1 cellular context compared by ENCODE assay signal in the genomic region with DNA sequence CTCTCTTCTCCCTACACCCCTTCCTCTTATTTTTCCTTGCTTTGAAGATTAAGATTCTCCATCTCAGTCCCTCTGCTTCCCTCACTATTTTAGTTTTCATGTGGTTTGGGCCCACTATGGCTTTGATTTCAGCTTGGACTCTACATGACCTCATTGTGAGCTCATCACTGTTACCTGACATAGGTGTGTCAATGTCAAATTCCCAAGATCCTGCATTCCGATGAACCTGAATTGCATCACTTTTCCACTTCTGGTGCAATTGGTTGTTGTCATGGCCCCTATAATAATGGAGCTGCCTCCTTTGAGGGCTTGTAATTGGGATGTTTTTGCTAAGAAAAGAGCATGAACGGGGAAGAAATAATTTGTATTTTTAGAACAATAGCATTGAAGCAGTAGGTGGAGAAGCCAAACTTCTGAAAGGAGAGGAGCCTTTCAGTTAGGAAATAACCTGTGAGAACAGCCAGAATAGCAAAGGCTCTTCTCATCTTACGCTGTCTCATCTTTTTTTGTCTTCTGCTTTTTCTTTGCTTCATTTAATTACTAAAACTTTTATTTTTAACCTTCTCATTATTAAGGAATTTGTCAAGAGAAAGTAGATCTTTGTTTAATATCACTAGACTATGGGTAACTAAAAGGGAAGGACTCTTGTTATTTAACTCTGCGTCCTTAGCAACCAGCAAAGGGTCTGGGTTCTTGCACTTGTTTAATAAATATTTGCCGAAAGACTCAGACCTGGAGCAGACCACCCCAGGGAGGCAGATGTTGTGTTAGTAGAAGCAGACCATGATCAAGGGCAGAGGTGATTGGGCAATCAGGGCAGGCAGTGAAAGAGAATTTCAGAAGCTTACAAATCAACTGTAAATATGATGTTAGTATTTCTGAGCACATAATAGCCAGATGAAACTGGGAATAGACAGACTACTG.
TF ChIP-seq lines count a peak whose summit lies in the region.

No MANE protein-coding gene starts in this region.

TF ChIP-seq in HepG2, 621 proteins besides CTCF, POLR2A, EP300 and RAD21 (continued from another document and continues in another):
- TF ChIP-seq, protein P1, sequence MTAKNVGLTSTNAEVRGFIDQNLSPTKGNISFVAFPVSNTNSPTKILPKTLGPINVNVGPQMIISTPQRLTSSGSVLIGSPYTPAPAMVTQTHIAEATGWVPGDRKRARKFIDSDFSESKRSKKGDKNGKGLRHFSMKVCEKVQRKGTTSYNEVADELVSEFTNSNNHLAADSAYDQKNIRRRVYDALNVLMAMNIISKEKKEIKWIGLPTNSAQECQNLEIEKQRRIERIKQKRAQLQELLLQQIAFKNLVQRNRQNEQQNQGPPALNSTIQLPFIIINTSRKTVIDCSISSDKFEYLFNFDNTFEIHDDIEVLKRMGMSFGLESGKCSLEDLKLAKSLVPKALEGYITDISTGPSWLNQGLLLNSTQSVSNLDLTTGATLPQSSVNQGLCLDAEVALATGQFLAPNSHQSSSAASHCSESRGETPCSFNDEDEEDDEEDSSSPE (CRISPR knock-in tag; IDR thresholded peaks at IDR 0.05): no peak
- TF ChIP-seq ZNF792 (CRISPR knock-in tag; IDR thresholded peaks at IDR 0.05) (no peak), CBX2 (IDR thresholded peaks at IDR 0.05; ENCODE audit: low read depth, low read length) (no peak), CBX2 (CRISPR knock-in tag; IDR thresholded peaks at IDR 0.05; ENCODE audit: low read depth) (no peak), ZBTB7A (CRISPR knock-in tag; IDR thresholded peaks at IDR 0.05) (no peak), ZNF564 (CRISPR knock-in tag; IDR thresholded peaks at IDR 0.05) (no peak), YY1 (IDR thresholded peaks at IDR 0.05; ENCODE audit: insufficient read depth, insufficient replicate concordance, low read depth, low read length) (no peak), PRPF4 (IDR thresholded peaks at IDR 0.05; ENCODE audit: low read depth, low read length, poor library complexity, severe bottlenecking) (no peak), HES4 (CRISPR knock-in tag; IDR thresholded peaks at IDR 0.05; ENCODE audit: borderline replicate concordance) (no peak), CENPX (CRISPR knock-in tag; IDR thresholded peaks at IDR 0.05) (no peak), ATM (IDR thresholded peaks at IDR 0.05; ENCODE audit: borderline replicate concordance) (no peak), PRDM10 (CRISPR knock-in tag; IDR thresholded peaks at IDR 0.05; ENCODE audit: low read depth) (peak; percentile 90), BCL6 (CRISPR knock-in tag; IDR thresholded peaks at IDR 0.05) (peak; percentile 61), GATAD2A (CRISPR knock-in tag; IDR thresholded peaks at IDR 0.05) (peak; percentile 81), KMT2A (CRISPR knock-in tag; IDR thresholded peaks at IDR 0.05) (no peak), DNMT1 (CRISPR knock-in tag; IDR thresholded peaks at IDR 0.05) (no peak), ZSCAN25 (CRISPR knock-in tag; IDR thresholded peaks at IDR 0.05) (no peak), ZNF180 (CRISPR knock-in tag; IDR thresholded peaks at IDR 0.05; ENCODE audit: borderline replicate concordance, low read depth) (no peak), ZNF138 (CRISPR knock-in tag; IDR thresholded peaks at IDR 0.05; ENCODE audit: low read depth) (no peak), ARNTL (CRISPR knock-in tag; IDR thresholded peaks at IDR 0.05) (no peak), RCOR2 (CRISPR knock-in tag; IDR thresholded peaks at IDR 0.05) (no peak), PHF5A (CRISPR knock-in tag; IDR thresholded peaks at IDR 0.05; ENCODE audit: low read depth, unreplicated experiment) (no peak), CHD4 (IDR thresholded peaks at IDR 0.05; ENCODE audit: borderline replicate concordance, low read length) (no peak), GFI1 (CRISPR knock-in tag; IDR thresholded peaks at IDR 0.05; ENCODE audit: borderline replicate concordance) (no peak), ZKSCAN8 (CRISPR knock-in tag; IDR thresholded peaks at IDR 0.05; ENCODE audit: borderline replicate concordance) (no peak), FOXP1 (IDR thresholded peaks at IDR 0.05) (no peak), FOXP1 (CRISPR knock-in tag; IDR thresholded peaks at IDR 0.05) (peak; percentile 35; the same call in 1 of the 2 replicates), ZSCAN31 (CRISPR knock-in tag; IDR thresholded peaks at IDR 0.05; ENCODE audit: low read depth) (no peak), POGZ (CRISPR knock-in tag; IDR thresholded peaks at IDR 0.05) (0 out of 2 replicates have a peak, but pooled peaks have one; percentile 24), TRIM24 (CRISPR knock-in tag; IDR thresholded peaks at IDR 0.05) (no peak), ZNF570 (CRISPR knock-in tag; IDR thresholded peaks at IDR 0.05; ENCODE audit: borderline replicate concordance) (no peak), ZNF563 (CRISPR knock-in tag; IDR thresholded peaks at IDR 0.05) (no peak), ZNF580 (CRISPR knock-in tag; IDR thresholded peaks at IDR 0.05; ENCODE audit: borderline replicate concordance, low read depth) (no peak), KDM3A (CRISPR knock-in tag; IDR thresholded peaks at IDR 0.05; ENCODE audit: low read depth) (no peak), ARNT (IDR thresholded peaks at IDR 0.05) (no peak), ZNF672 (CRISPR knock-in tag; IDR thresholded peaks at IDR 0.05) (no peak), ELF3 (CRISPR knock-in tag; IDR thresholded peaks at IDR 0.05) (no peak), ZNF331 (CRISPR knock-in tag; IDR thresholded peaks at IDR 0.05) (0 out of 2 replicates have a peak, but pooled peaks have one; percentile 17), ZKSCAN1 (IDR thresholded peaks at IDR 0.05; ENCODE audit: low read length) (no peak), NPAS2 (CRISPR knock-in tag; IDR thresholded peaks at IDR 0.05; ENCODE audit: borderline replicate concordance) (no peak), FOXC1 (CRISPR knock-in tag; IDR thresholded peaks at IDR 0.05; ENCODE audit: borderline replicate concordance) (no peak), ZNF703 (CRISPR knock-in tag; IDR thresholded peaks at IDR 0.05; ENCODE audit: borderline replicate concordance) (no peak), MYNN (CRISPR knock-in tag; IDR thresholded peaks at IDR 0.05; ENCODE audit: low read depth) (no peak), ELF1 (CRISPR knock-in tag; IDR thresholded peaks at IDR 0.05) (no peak), PHF8 (CRISPR knock-in tag; IDR thresholded peaks at IDR 0.05) (no peak), ADNP (CRISPR knock-in tag; IDR thresholded peaks at IDR 0.05) (no peak), ZNF788 (CRISPR knock-in tag; IDR thresholded peaks at IDR 0.05; ENCODE audit: borderline replicate concordance) (no peak), MEF2D (CRISPR knock-in tag; IDR thresholded peaks at IDR 0.05) (peak; percentile 23; the same call in 1 of the 2 replicates), HNRNPLL (IDR thresholded peaks at IDR 0.05; ENCODE audit: low read depth, low read length, poor library complexity, severe bottlenecking) (no peak), ZFYVE20 (CRISPR knock-in tag; IDR thresholded peaks at IDR 0.05; ENCODE audit: borderline replicate concordance, low read depth) (no peak)
- TF ChIP-seq, protein P2, sequence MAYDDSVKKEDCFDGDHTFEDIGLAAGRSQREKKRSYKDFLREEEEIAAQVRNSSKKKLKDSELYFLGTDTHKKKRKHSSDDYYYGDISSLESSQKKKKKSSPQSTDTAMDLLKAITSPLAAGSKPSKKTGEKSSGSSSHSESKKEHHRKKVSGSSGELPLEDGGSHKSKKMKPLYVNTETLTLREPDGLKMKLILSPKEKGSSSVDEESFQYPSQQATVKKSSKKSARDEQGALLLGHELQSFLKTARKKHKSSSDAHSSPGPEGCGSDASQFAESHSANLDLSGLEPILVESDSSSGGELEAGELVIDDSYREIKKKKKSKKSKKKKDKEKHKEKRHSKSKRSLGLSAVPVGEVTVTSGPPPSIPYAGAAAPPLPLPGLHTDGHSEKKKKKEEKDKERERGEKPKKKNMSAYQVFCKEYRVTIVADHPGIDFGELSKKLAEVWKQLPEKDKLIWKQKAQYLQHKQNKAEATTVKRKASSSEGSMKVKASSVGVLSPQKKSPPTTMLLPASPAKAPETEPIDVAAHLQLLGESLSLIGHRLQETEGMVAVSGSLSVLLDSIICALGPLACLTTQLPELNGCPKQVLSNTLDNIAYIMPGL (CRISPR knock-in tag; IDR thresholded peaks at IDR 0.05; ENCODE audit: borderline replicate concordance in 1 of 2, low read depth in 1 of 2): no peak
- TF ChIP-seq, protein P3, sequence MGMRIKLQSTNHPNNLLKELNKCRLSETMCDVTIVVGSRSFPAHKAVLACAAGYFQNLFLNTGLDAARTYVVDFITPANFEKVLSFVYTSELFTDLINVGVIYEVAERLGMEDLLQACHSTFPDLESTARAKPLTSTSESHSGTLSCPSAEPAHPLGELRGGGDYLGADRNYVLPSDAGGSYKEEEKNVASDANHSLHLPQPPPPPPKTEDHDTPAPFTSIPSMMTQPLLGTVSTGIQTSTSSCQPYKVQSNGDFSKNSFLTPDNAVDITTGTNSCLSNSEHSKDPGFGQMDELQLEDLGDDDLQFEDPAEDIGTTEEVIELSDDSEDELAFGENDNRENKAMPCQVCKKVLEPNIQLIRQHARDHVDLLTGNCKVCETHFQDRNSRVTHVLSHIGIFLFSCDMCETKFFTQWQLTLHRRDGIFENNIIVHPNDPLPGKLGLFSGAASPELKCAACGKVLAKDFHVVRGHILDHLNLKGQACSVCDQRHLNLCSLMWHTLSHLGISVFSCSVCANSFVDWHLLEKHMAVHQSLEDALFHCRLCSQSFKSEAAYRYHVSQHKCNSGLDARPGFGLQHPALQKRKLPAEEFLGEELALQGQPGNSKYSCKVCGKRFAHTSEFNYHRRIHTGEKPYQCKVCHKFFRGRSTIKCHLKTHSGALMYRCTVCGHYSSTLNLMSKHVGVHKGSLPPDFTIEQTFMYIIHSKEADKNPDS (CRISPR knock-in tag; IDR thresholded peaks at IDR 0.05): no peak
- TF ChIP-seq, protein P4, sequence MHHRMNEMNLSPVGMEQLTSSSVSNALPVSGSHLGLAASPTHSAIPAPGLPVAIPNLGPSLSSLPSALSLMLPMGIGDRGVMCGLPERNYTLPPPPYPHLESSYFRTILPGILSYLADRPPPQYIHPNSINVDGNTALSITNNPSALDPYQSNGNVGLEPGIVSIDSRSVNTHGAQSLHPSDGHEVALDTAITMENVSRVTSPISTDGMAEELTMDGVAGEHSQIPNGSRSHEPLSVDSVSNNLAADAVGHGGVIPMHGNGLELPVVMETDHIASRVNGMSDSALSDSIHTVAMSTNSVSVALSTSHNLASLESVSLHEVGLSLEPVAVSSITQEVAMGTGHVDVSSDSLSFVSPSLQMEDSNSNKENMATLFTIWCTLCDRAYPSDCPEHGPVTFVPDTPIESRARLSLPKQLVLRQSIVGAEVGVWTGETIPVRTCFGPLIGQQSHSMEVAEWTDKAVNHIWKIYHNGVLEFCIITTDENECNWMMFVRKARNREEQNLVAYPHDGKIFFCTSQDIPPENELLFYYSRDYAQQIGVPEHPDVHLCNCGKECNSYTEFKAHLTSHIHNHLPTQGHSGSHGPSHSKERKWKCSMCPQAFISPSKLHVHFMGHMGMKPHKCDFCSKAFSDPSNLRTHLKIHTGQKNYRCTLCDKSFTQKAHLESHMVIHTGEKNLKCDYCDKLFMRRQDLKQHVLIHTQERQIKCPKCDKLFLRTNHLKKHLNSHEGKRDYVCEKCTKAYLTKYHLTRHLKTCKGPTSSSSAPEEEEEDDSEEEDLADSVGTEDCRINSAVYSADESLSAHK (CRISPR knock-in tag; IDR thresholded peaks at IDR 0.05; ENCODE audit: borderline replicate concordance): no peak
- TF ChIP-seq, protein P5, sequence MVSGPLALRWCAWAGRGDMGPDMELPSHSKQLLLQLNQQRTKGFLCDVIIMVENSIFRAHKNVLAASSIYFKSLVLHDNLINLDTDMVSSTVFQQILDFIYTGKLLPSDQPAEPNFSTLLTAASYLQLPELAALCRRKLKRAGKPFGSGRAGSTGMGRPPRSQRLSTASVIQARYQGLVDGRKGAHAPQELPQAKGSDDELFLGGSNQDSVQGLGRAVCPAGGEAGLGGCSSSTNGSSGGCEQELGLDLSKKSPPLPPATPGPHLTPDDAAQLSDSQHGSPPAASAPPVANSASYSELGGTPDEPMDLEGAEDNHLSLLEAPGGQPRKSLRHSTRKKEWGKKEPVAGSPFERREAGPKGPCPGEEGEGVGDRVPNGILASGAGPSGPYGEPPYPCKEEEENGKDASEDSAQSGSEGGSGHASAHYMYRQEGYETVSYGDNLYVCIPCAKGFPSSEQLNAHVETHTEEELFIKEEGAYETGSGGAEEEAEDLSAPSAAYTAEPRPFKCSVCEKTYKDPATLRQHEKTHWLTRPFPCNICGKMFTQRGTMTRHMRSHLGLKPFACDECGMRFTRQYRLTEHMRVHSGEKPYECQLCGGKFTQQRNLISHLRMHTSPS (CRISPR knock-in tag; IDR thresholded peaks at IDR 0.05; ENCODE audit: low read depth): no peak
- TF ChIP-seq, protein P6, sequence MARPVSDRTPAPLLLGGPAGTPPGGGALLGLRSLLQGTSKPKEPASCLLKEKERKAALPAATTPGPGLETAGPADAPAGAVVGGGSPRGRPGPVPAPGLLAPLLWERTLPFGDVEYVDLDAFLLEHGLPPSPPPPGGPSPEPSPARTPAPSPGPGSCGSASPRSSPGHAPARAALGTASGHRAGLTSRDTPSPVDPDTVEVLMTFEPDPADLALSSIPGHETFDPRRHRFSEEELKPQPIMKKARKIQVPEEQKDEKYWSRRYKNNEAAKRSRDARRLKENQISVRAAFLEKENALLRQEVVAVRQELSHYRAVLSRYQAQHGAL (CRISPR knock-in tag; IDR thresholded peaks at IDR 0.05; ENCODE audit: not compliant biosample characterization): no peak
